Comparison of ENCODE assay signal across 1 cellular context in the genomic region with DNA sequence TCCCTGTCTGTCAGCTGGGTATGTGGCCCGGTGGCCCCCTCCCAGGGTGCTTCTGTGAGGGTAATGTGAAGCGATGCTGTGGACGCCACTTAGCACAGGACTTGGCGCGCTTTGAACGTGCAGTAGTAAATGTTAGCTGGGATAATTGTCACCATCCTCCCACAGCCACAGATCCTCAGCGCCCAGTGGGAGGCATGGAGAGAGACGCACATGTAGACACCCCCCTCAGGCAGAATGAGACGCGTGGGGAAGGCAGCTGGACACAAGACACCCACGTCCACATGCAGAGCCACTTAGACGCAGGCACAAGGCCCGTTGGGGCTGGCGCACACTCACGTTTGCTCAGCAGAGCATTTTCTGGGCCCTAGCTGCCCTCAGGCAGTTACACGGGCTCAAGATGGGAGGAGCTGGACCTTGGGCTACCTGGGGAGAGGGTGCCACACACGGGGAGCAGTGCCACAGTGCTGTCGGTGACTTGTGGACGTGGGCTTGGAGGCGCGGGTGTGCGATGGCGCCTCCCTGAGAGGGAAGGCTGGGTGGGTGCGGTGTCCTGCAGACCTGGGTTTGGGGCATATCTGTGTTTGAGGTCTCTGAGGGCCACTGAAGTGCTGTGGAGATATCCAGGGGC.
TF ChIP-seq lines count a peak whose summit lies in the region.

No MANE protein-coding gene starts in this region.

TF ChIP-seq in H1, 55 proteins besides CTCF, POLR2A, EP300 and RAD21:
- TF ChIP-seq TAF1 (IDR thresholded peaks at IDR 0.05; ENCODE audit: low read depth, low read length): no peak
- no peak for TF ChIP-seq BRCA1 (IDR thresholded peaks at IDR 0.05; ENCODE audit: low read depth, low read length)
- no peak for TF ChIP-seq RFX5 (IDR thresholded peaks at IDR 0.05; ENCODE audit: borderline replicate concordance, low read depth, low read length)
